ENCODE assay signal across 9 cellular contexts in the genomic region with DNA sequence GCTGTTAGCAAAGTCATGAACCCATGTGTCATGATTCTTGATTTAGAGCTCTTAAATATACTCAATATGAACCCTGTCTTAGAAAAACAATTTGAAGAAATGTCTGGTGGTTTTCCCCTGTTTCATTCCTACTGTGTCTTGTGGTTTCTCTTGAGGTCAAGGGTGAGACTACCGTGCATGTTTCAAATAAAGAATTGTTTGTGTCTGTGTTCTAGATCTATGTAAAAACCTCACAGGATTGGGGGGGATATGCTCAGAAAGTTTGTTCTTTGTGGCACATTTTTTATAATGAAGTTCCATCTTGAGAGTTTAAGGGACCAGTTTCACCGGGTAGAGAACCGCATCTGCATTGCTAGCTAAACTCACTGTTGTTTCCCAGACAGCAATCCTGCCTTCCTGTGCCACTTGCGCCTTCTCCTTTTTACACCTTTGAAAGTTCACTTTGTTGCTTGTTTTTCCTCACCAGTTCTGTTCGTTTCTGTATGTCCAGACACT. TPM values are rescaled to one million over a fixed set of nuclear protein-coding genes. Genes with fewer than 3 reads are reported as not detected.
DNase-seq lines count a peak whose midpoint lies in the region; ATAC-seq and TF ChIP-seq lines count a peak whose summit lies in the region.
"Had no signal": no experiment of that assay in that cellular context is flagged by ENCODE, and none has a peak within 500 bp of the region (broad histone marks: within the 10 kb centered on the region; RNA-seq: fewer than 3 reads in every experiment).

No MANE protein-coding gene starts in this region.

- peaks cover 35% of the 10 kb centered on the region for H3K4me1 ChIP-seq in body of pancreas

- peak; percentile 43 for ATAC-seq in CD4-positive, alpha-beta T cell (ENCODE audit: poor library complexity)
- ATAC-seq in GM19452 (IDR thresholded peaks at IDR 0.05; ENCODE audit: unreplicated experiment) (peak; percentile 68), HG03439 (IDR thresholded peaks at IDR 0.05; ENCODE audit: unreplicated experiment) (peak; percentile 62), body of pancreas (no peak)

- H3K4me3 ChIP-seq in body of pancreas = no peak overlapping the region
- H3K4me3 ChIP-seq: lung had no signal

- H3K4me1 Mint-ChIP-seq in CD4-positive, alpha-beta T cell (ENCODE audit: low read depth) = peaks cover 71% of the 10 kb centered on the region

- H3K36me3 Mint-ChIP-seq in CD4-positive, alpha-beta T cell (ENCODE audit: low read depth) = peaks cover 18% of the 10 kb centered on the region

- no peaks in the 10 kb centered on the region for H3K27me3 ChIP-seq in CD4-positive, alpha-beta T cell (ENCODE audit: control insufficient read depth, insufficient read depth, low read length)
- H3K27me3 ChIP-seq in body of pancreas = no peaks in the 10 kb centered on the region

- H3K9me3 ChIP-seq in CD4-positive, alpha-beta T cell (ENCODE audit: control insufficient read depth, low read length) = no peaks in the 10 kb centered on the region
- H3K9me3 ChIP-seq in body of pancreas = no peaks in the 10 kb centered on the region

- H3K27me3 Mint-ChIP-seq in CD4-positive, alpha-beta T cell = no peaks in the 10 kb centered on the region

- peaks cover 0 to 1% of the 10 kb centered on the region in 2 donors for H3K36me3 ChIP-seq in body of pancreas (replicated peaks in 1 of 2; ENCODE audit: insufficient read depth in 1 of 2, low read depth in 2 of 2)

- H3K9me3 Mint-ChIP-seq in CD4-positive, alpha-beta T cell = no peaks in the 10 kb centered on the region

- CTCF ChIA-PET in CD4-positive, alpha-beta T cell (lab: Charles Lee) = interaction anchor here (1.3 kb wide), 3 partner anchors 14 to 169 kb away, joined by 6 to 8 read pairs (median 8); no protein-coding TSS in a partner anchor

- peak overlapping the region; percentile 59 for H3K4me3 Mint-ChIP-seq in CD4-positive, alpha-beta T cell

- intact Hi-C loops in CD4-positive, alpha-beta T cell (cut with DNase I, micrococcal nuclease) = loop anchor here (1.0 to 5.0 kb wide), 6 partner anchors 14 to 171 kb away; a partner anchor contains a TSS
- intact Hi-C loops in body of pancreas (cut with DNase I) = no loop called here

- TF ChIP-seq CTCF in CD4-positive, alpha-beta T cell (IDR thresholded peaks at IDR 0.05) = no peak
- TF ChIP-seq CTCF in body of pancreas (IDR thresholded peaks at IDR 0.05) = no peak

- peak in 5 of 10 experiments; percentile 7 to 28 (median 15) for DNase-seq in CD4-positive, alpha-beta T cell
- DNase-seq in activated CD4-positive, alpha-beta T cell treated with anti-CD3 and anti-CD28 coated beads, Interleukin-2, amount 50 U/mL, for 1 hour = peak; percentile 4
- DNase-seq in kidney tubule cell (ENCODE audit: low spot score) = peak; percentile 84
- DNase-seq in retina = no peak
- DNase-seq in NCI-H774 (lab: John Stamatoyannopoulos, UW) = no peak
- DNase-seq in body of pancreas = no peak

- peak overlapping the region; percentile 95 for H3K27ac Mint-ChIP-seq in CD4-positive, alpha-beta T cell

- peak overlapping the region; percentile 88 for H3K27ac ChIP-seq in CD4-positive, alpha-beta T cell (ENCODE audit: low read depth, low read length)
- H3K27ac ChIP-seq in body of pancreas = no peak overlapping the region

- TF ChIP-seq POLR2A in body of pancreas (IDR thresholded peaks at IDR 0.05) = no peak

- 63 to 87% methylated on average over 5 of the region's 5 CpGs for WGBS in body of pancreas, 2 donors

- POLR2A ChIA-PET in CD4-positive, alpha-beta T cell (lab: Charles Lee) = interaction anchor here (0.6 to 10.4 kb wide), 28 partner anchors 9 to 1145 kb away, joined by 3 to 338 read pairs (median 4); a partner anchor contains a TSS

RNA-seq across cellular contexts. Expression of a gene that starts 30.9 kb away (rescaled TPM):
- total RNA-seq in CD4-positive, alpha-beta T cell = 100 to 1,000 TPM; 140 to 146 TPM
- total RNA-seq in body of pancreas = 10 to 100 TPM; 43.5 to 86.9 TPM

RNA-seq across cellular contexts. Expression of a gene that starts 54.4 kb away (rescaled TPM):
- total RNA-seq in CD4-positive, alpha-beta T cell = 1 to 10 TPM; 8.5 to 9.6 TPM
- total RNA-seq in body of pancreas = 10 to 100 TPM; 10.9 to 15.6 TPM

Comparison
In these comparisons a context has a peak if more than half of its experiments do, and no peak if none do; other contexts are left out.
1. DNase-seq: peak in activated CD4-positive, alpha-beta T cell treated with anti-CD3 and anti-CD28 coated beads, Interleukin-2, amount 50 U/mL, for 1 hour (single experiment) and kidney tubule cell (single experiment); none in retina (single experiment), NCI-H774 (single experiment) and body of pancreas (0 of 4).